Comparison of ENCODE assay signal across 28 cellular contexts in the genomic region with DNA sequence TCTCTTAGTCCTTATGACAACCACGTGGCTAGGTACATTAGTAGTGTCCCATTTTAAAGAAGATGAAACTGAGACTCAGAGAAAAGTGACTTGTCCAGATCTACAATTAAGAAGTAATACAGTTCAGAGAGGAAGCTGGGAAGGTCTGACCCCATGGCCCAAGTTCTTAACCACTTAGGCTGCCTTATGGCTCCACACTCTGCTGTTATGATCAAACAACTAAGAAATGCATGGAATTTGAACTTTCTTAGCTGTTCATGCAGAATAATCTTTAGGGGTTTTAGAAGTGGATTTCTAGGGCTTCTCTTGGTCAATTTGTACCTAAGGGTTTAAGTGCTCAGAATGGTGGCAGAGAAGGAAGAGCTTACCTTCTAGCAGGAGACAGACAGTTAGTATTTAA.
DNase-seq lines count a peak whose midpoint lies in the region; ATAC-seq and TF ChIP-seq lines count a peak whose summit lies in the region.
"Had no signal": no experiment of that assay in that cellular context is flagged by ENCODE, and none has a peak within 500 bp of the region (broad histone marks: within the 10 kb centered on the region; RNA-seq: fewer than 3 reads in every experiment).

No MANE protein-coding gene starts in this region.

- ATAC-seq in GM18519 (IDR thresholded peaks at IDR 0.05; ENCODE audit: low FRiP score, unreplicated experiment) = no peak
- ATAC-seq: heart left ventricle; naive thymus-derived CD8-positive, alpha-beta T cell; right cardiac atrium had no signal

- H3K4me3 Mint-ChIP-seq in type B pancreatic cell = no peak overlapping the region
- H3K4me3 Mint-ChIP-seq in activated CD4-positive, alpha-beta T cell treated with anti-CD3 and anti-CD28 coated beads, Interleukin-2, amount 10 ng/mL, durations not matched to agents 7 days and 5 days = no peak overlapping the region
- H3K4me3 Mint-ChIP-seq: activated naive CD4-positive, alpha-beta T cell treated with anti-CD3 and anti-CD28 coated beads, Interleukin-2, amount 50 U/mL, for 24 hours; CD4-positive, alpha-beta T cell; naive thymus-derived CD8-positive, alpha-beta T cell had no signal

- peaks cover 13% of the 10 kb centered on the region for H3K9me3 Mint-ChIP-seq in type B pancreatic cell
- H3K9me3 Mint-ChIP-seq in activated CD4-positive, alpha-beta T cell treated with anti-CD3 and anti-CD28 coated beads, Interleukin-2, amount 10 ng/mL, durations not matched to agents 7 days and 5 days = no peaks in the 10 kb centered on the region
- H3K9me3 Mint-ChIP-seq: activated naive CD4-positive, alpha-beta T cell treated with anti-CD3 and anti-CD28 coated beads, Interleukin-2, amount 50 U/mL, for 24 hours; CD4-positive, alpha-beta T cell had no signal

- POLR2A ChIA-PET in activated CD4-positive, alpha-beta T cell treated with anti-CD3 and anti-CD28 coated beads, Interleukin-2, amount 10 ng/mL, durations not matched to agents 7 days and 5 days (lab: Charles Lee) = no interaction called here

- TF ChIP-seq CTCF in type B pancreatic cell (conservative IDR thresholded peaks at IDR 0.05) = no peak

- peaks cover 6% of the 10 kb centered on the region for H3K27me3 Mint-ChIP-seq in type B pancreatic cell
- peaks cover 3% of the 10 kb centered on the region for H3K27me3 Mint-ChIP-seq in activated CD4-positive, alpha-beta T cell treated with anti-CD3 and anti-CD28 coated beads, Interleukin-2, amount 10 ng/mL, durations not matched to agents 7 days and 5 days

- H3K4me1 Mint-ChIP-seq in type B pancreatic cell (ENCODE audit: unreplicated experiment) = peaks cover 25% of the 10 kb centered on the region
- H3K4me1 Mint-ChIP-seq in activated CD4-positive, alpha-beta T cell treated with anti-CD3 and anti-CD28 coated beads, Interleukin-2, amount 10 ng/mL, durations not matched to agents 7 days and 5 days = no peaks in the 10 kb centered on the region
- H3K4me1 Mint-ChIP-seq: activated naive CD4-positive, alpha-beta T cell treated with anti-CD3 and anti-CD28 coated beads, Interleukin-2, amount 50 U/mL, for 24 hours had no signal

- H3K27ac Mint-ChIP-seq in type B pancreatic cell = peak overlapping the region; percentile 30
- no peak overlapping the region for H3K27ac Mint-ChIP-seq in activated CD4-positive, alpha-beta T cell treated with anti-CD3 and anti-CD28 coated beads, Interleukin-2, amount 10 ng/mL, durations not matched to agents 7 days and 5 days
- H3K27ac Mint-ChIP-seq: activated naive CD4-positive, alpha-beta T cell treated with anti-CD3 and anti-CD28 coated beads, Interleukin-2, amount 50 U/mL, for 24 hours; CD4-positive, alpha-beta T cell; naive thymus-derived CD8-positive, alpha-beta T cell had no signal

- DNase-seq in ELR (ENCODE audit: low read depth) = peak; percentile 19
- peak; percentile 25 for DNase-seq in amniotic epithelial cell (ENCODE audit: low read depth)
- peak; percentile 79 for DNase-seq in kidney tubule cell (ENCODE audit: low spot score)
- no peak for DNase-seq in type B pancreatic cell (ENCODE audit: extremely low spot score, unreplicated experiment)
- DNase-seq in stimulated activated naive CD4-positive, alpha-beta T cell (lab: John Stamatoyannopoulos, UW) = no peak
- DNase-seq in activated CD4-positive, alpha-beta T cell treated with anti-CD3 and anti-CD28 coated beads, Interleukin-2, amount 10 ng/mL, durations not matched to agents 7 days and 5 days = no peak
- DNase-seq: activated CD8-positive, alpha-beta memory T cell treated with anti-CD3 and anti-CD28 coated beads, Interleukin-2, amount 50 U/mL, for 4 hours; anterior cingulate cortex; CD4-positive, alpha-beta T cell; central memory CD4-positive, alpha-beta T cell; DMS 273 treated with DMSO at 0.1 percent for 48 hours; GDM1; GOT3; heart left ventricle; midbrain; MV-4-11; naive thymus-derived CD8-positive, alpha-beta T cell; NCI-H1694; NCI-H2171; NCI-H524 treated with DMSO at 0.1 percent for 48 hours; right cardiac atrium; RPMI8226; stimulated activated CD4-positive, alpha-beta T cell treated with anti-CD3 and anti-CD28 coated beads, Interleukin-12 subunit alpha, Interleukin-12 subunit beta, amount 100 ng/mL, for 4 hours; stimulated activated CD4-positive, alpha-beta T cell treated with anti-CD3 and anti-CD28 coated beads, Interleukin-4, amount 100 ng/mL, for 4 hours; stimulated activated naive CD4-positive, alpha-beta T cell treated with Interleukin-2 at 50 U/mL for 16 hours; T1000 had no signal

- H3K36me3 Mint-ChIP-seq in type B pancreatic cell = no peaks in the 10 kb centered on the region
- H3K36me3 Mint-ChIP-seq in activated CD4-positive, alpha-beta T cell treated with anti-CD3 and anti-CD28 coated beads, Interleukin-2, amount 10 ng/mL, durations not matched to agents 7 days and 5 days (ENCODE audit: low read depth) = no peaks in the 10 kb centered on the region
- H3K36me3 Mint-ChIP-seq: activated naive CD4-positive, alpha-beta T cell treated with anti-CD3 and anti-CD28 coated beads, Interleukin-2, amount 50 U/mL, for 24 hours; naive thymus-derived CD8-positive, alpha-beta T cell had no signal

- CTCF ChIA-PET in activated CD4-positive, alpha-beta T cell treated with anti-CD3 and anti-CD28 coated beads, Interleukin-2, amount 10 ng/mL, durations not matched to agents 7 days and 5 days (lab: Charles Lee) = no interaction called here

Comparison
In these comparisons a context has a peak if more than half of its experiments do, and no peak if none do; other contexts are left out.
1. DNase-seq: peak in ELR (single experiment), amniotic epithelial cell (single experiment) and kidney tubule cell (single experiment); none in type B pancreatic cell (single experiment), stimulated activated naive CD4-positive, alpha-beta T cell (0 of 6) and activated CD4-positive, alpha-beta T cell treated with anti-CD3 and anti-CD28 coated beads, Interleukin-2, amount 10 ng/mL, durations not matched to agents 7 days and 5 days (single experiment).